Comparison of ENCODE assay signal across 11 cellular contexts in genomic region chr11:86676533-86677154, GRCh38. TPM values are rescaled to one million over a fixed set of nuclear protein-coding genes. Genes with fewer than 3 reads are reported as not detected.
DNase-seq lines count a peak whose midpoint lies in the region; ATAC-seq and TF ChIP-seq lines count a peak whose summit lies in the region.
"Had no signal": no experiment of that assay in that cellular context is flagged by ENCODE, and none has a peak within 500 bp of the region (broad histone marks: within the 10 kb centered on the region; RNA-seq: fewer than 3 reads in every experiment).

No MANE protein-coding gene starts in this region.

- no peak overlapping the region for H2BK5ac ChIP-seq in trophoblast cell (ENCODE audit: low read depth, low read length, poor library complexity)

- no peaks in the 10 kb centered on the region for H3K9me3 ChIP-seq in trophoblast cell (ENCODE audit: insufficient read depth, low read depth, low read length)
- H3K9me3 ChIP-seq: BLaER1 treated with 17β-estradiol and CSF1 and Interleukin-3, amounts not matched to agents 10 nM and 100 nM had no signal

- no peaks in the 10 kb centered on the region for H3K36me3 Mint-ChIP-seq in chondrocyte (ENCODE audit: low read depth)
- H3K36me3 Mint-ChIP-seq in activated T-cell treated with anti-CD3 and anti-CD28 coated beads, Interleukin-2, amount 50 U/mL, for 4 hours (ENCODE audit: insufficient read depth), result no peaks in the 10 kb centered on the region
- H3K36me3 Mint-ChIP-seq in activated CD8-positive, alpha-beta T cell treated with anti-CD3 and anti-CD28 coated beads for 36 hours (ENCODE audit: low read depth), result no peaks in the 10 kb centered on the region

- no peak overlapping the region for H2BK120ac ChIP-seq in trophoblast cell (ENCODE audit: insufficient read depth, low read length, poor library complexity)

- H3K9me3 Mint-ChIP-seq in chondrocyte (ENCODE audit: low read depth), result no peaks in the 10 kb centered on the region
- H3K9me3 Mint-ChIP-seq in activated T-cell treated with anti-CD3 and anti-CD28 coated beads, Interleukin-2, amount 50 U/mL, for 4 hours, result no peaks in the 10 kb centered on the region
- H3K9me3 Mint-ChIP-seq in activated CD8-positive, alpha-beta T cell treated with anti-CD3 and anti-CD28 coated beads for 36 hours, result no peaks in the 10 kb centered on the region

- H3K36me3 ChIP-seq in trophoblast cell (ENCODE audit: control insufficient read depth in 1 of 2, insufficient read depth in 2 of 2, low read length in 2 of 2), result no peaks in the 10 kb centered on the region
- H3K36me3 ChIP-seq: BLaER1 treated with 17β-estradiol and CSF1 and Interleukin-3, amounts not matched to agents 10 nM and 100 nM had no signal

- no peak overlapping the region for H2AK5ac ChIP-seq in trophoblast cell (ENCODE audit: low read length)

- H3K14ac ChIP-seq in trophoblast cell (ENCODE audit: low read length), result no peak overlapping the region

- H4K12ac ChIP-seq in trophoblast cell (ENCODE audit: low read depth, low read length), result no peak overlapping the region

- H3K4ac ChIP-seq in trophoblast cell (ENCODE audit: low read depth, low read length), result no peak overlapping the region

- POLR2A ChIA-PET in activated CD8-positive, alpha-beta T cell treated with anti-CD3 and anti-CD28 coated beads for 36 hours (lab: Charles Lee), result no interaction called here

- no peak overlapping the region for H3K18ac ChIP-seq in trophoblast cell (ENCODE audit: low read length)

- H3K27me3 ChIP-seq in trophoblast cell (ENCODE audit: insufficient read depth, low read length), result peaks cover 9% of the 10 kb centered on the region

- no peak overlapping the region for H3K4me3 Mint-ChIP-seq in chondrocyte (ENCODE audit: unreplicated experiment)
- H3K4me3 Mint-ChIP-seq in activated T-cell treated with anti-CD3 and anti-CD28 coated beads, Interleukin-2, amount 50 U/mL, for 4 hours, result no peak overlapping the region
- no peak overlapping the region for H3K4me3 Mint-ChIP-seq in activated CD8-positive, alpha-beta T cell treated with anti-CD3 and anti-CD28 coated beads for 36 hours

- no peak overlapping the region for H3K23ac ChIP-seq in trophoblast cell (ENCODE audit: low read length)

- H3K4me3 ChIP-seq in trophoblast cell (ENCODE audit: low read depth, low read length), result no peak overlapping the region
- H3K4me3 ChIP-seq: BLaER1 treated with 17β-estradiol and CSF1 and Interleukin-3, amounts not matched to agents 10 nM and 100 nM had no signal

- WGBS in trophoblast cell (ENCODE audit: extremely low coverage, insufficient coverage, insufficient read length), result no CpG with 5 or more reads among the region's 6 CpGs

- peak; percentile 9 to 22 for DNase-seq in NCI-H2081 (lab: John Stamatoyannopoulos, UW)
- DNase-seq in NCI-H2081 treated with DMSO at 0.1 percent for 48 hours (lab: John Stamatoyannopoulos, UW), result no peak
- DNase-seq in M059J (ENCODE audit: low read depth), result peak; percentile 38
- no peak for DNase-seq in chondrocyte (ENCODE audit: low spot score)
- peak; percentile 18 to 54 for DNase-seq in trophoblast cell
- no peak for DNase-seq in activated T-cell treated with anti-CD3 and anti-CD28 coated beads, Interleukin-2, amount 50 U/mL, for 4 hours
- DNase-seq in activated CD8-positive, alpha-beta T cell treated with anti-CD3 and anti-CD28 coated beads for 36 hours, result no peak
- DNase-seq: activated CD4-positive, alpha-beta T cell treated with anti-CD3 and anti-CD28 coated beads for 1 hour; stimulated activated CD4-positive, alpha-beta T cell treated with anti-CD3 and anti-CD28 coated beads, Interleukin-4, amount 100 ng/mL, for 24 hours had no signal

- H2AFZ ChIP-seq in trophoblast cell (ENCODE audit: insufficient read depth, low read length, poor library complexity), result no peak overlapping the region

- H3K27ac Mint-ChIP-seq in chondrocyte (ENCODE audit: unreplicated experiment), result no peak overlapping the region
- no peak overlapping the region for H3K27ac Mint-ChIP-seq in activated CD8-positive, alpha-beta T cell treated with anti-CD3 and anti-CD28 coated beads for 36 hours

- peaks cover 5% of the 10 kb centered on the region for H3K79me1 ChIP-seq in trophoblast cell (ENCODE audit: low read length)

- H3K9ac ChIP-seq in trophoblast cell (ENCODE audit: low read length), result no peak overlapping the region
- H3K9ac ChIP-seq: BLaER1 treated with 17β-estradiol and CSF1 and Interleukin-3, amounts not matched to agents 10 nM and 100 nM had no signal

- H2BK12ac ChIP-seq in trophoblast cell (ENCODE audit: low read length), result no peak overlapping the region

- peaks cover 44% of the 10 kb centered on the region for H3K4me1 Mint-ChIP-seq in chondrocyte (ENCODE audit: low read depth)
- peaks cover 5% of the 10 kb centered on the region for H3K4me1 Mint-ChIP-seq in activated T-cell treated with anti-CD3 and anti-CD28 coated beads, Interleukin-2, amount 50 U/mL, for 4 hours (ENCODE audit: low read depth)
- peaks cover 2% of the 10 kb centered on the region for H3K4me1 Mint-ChIP-seq in activated CD8-positive, alpha-beta T cell treated with anti-CD3 and anti-CD28 coated beads for 36 hours (ENCODE audit: low read depth)

- peak; percentile 61 for TF ChIP-seq CTCF in chondrocyte (IDR thresholded peaks at IDR 0.05)
- no peak for TF ChIP-seq CTCF in activated CD8-positive, alpha-beta T cell treated with anti-CD3 and anti-CD28 coated beads for 36 hours (IDR thresholded peaks at IDR 0.05)

- H3K4me1 ChIP-seq in trophoblast cell (ENCODE audit: control insufficient read depth in 1 of 2, insufficient read depth in 2 of 2, low read length in 2 of 2), result peaks cover 5 to 11% of the 10 kb centered on the region in 2 experiments

- H3K4me2 ChIP-seq in trophoblast cell (ENCODE audit: low read length), result no peak overlapping the region
- H3K4me2 ChIP-seq: BLaER1 treated with 17β-estradiol and CSF1 and Interleukin-3, amounts not matched to agents 10 nM and 100 nM had no signal

- CTCF ChIA-PET in activated CD8-positive, alpha-beta T cell treated with anti-CD3 and anti-CD28 coated beads for 36 hours (lab: Charles Lee), result interaction anchor here (0.6 to 1.3 kb wide), 5 partner anchors 10 to 220 kb away, joined by 3 to 4 read pairs (median 4); no protein-coding TSS in a partner anchor

- no peak overlapping the region for H4K8ac ChIP-seq in trophoblast cell (ENCODE audit: low read depth, low read length)

- intact Hi-C loops in activated CD8-positive, alpha-beta T cell treated with anti-CD3 and anti-CD28 coated beads for 36 hours (cut with micrococcal nuclease), result loop anchor here (10.0 kb wide), 1 partner anchor 222 kb away; no protein-coding TSS in a partner anchor

- H3K27me3 Mint-ChIP-seq in chondrocyte (ENCODE audit: low read depth), result no peaks in the 10 kb centered on the region
- peaks cover 2% of the 10 kb centered on the region for H3K27me3 Mint-ChIP-seq in activated T-cell treated with anti-CD3 and anti-CD28 coated beads, Interleukin-2, amount 50 U/mL, for 4 hours (ENCODE audit: low read depth)
- H3K27me3 Mint-ChIP-seq in activated CD8-positive, alpha-beta T cell treated with anti-CD3 and anti-CD28 coated beads for 36 hours, result peaks cover 6% of the 10 kb centered on the region

- peaks cover 1% of the 10 kb centered on the region for H3K79me2 ChIP-seq in trophoblast cell (ENCODE audit: control insufficient read depth, insufficient read depth, low read length, poor library complexity)

- H3K27ac ChIP-seq in trophoblast cell (ENCODE audit: low read depth, low read length), result no peak overlapping the region
- H3K27ac ChIP-seq: BLaER1 treated with 17β-estradiol and CSF1 and Interleukin-3, amounts not matched to agents 10 nM and 100 nM had no signal

- H4K91ac ChIP-seq in trophoblast cell (ENCODE audit: low read depth, low read length), result no peak overlapping the region

- ATAC-seq in activated T-cell treated with anti-CD3 and anti-CD28 coated beads, Interleukin-2, amount 50 U/mL, for 4 hours, result no peak
- no peak for ATAC-seq in HG03342 (IDR thresholded peaks at IDR 0.05; ENCODE audit: unreplicated experiment)
- no peak for ATAC-seq in activated CD8-positive, alpha-beta T cell treated with anti-CD3 and anti-CD28 coated beads for 36 hours

RNA-seq across cellular contexts. Expression of gene ME3, which starts 4.2 kb away (rescaled TPM):
- total RNA-seq in M059J (2014; rRNA removed; shearing (Covaris generic)), result 5.7 and 10.4 TPM in 2 replicates
- total RNA-seq in chondrocyte, result 10.8 to 14.6 TPM (median 14.2 TPM) in 3 replicates
- 2.0 and 2.3 TPM in 2 replicates for polyA plus RNA-seq in trophoblast cell (2013)
- 10 to 100 TPM in 1 of 3 donors, 1 to 10 TPM in 2; 5.3 to 10.3 (median 8.3) TPM for total RNA-seq in activated T-cell treated with anti-CD3 and anti-CD28 coated beads, Interleukin-2, amount 50 U/mL, for 4 hours
- 1 to 10 TPM; 5.0 to 6.2 TPM for total RNA-seq in activated CD8-positive, alpha-beta T cell treated with anti-CD3 and anti-CD28 coated beads for 36 hours

Comparison
In these comparisons a context has a peak if more than half of its experiments do, and no peak if none do; other contexts are left out.
1. DNase-seq: peak in NCI-H2081 (2 of 2), M059J (single experiment) and trophoblast cell (2 of 2); none in NCI-H2081 treated with DMSO at 0.1 percent for 48 hours (single experiment), chondrocyte (single experiment), activated T-cell treated with anti-CD3 and anti-CD28 coated beads, Interleukin-2, amount 50 U/mL, for 4 hours (single experiment) and activated CD8-positive, alpha-beta T cell treated with anti-CD3 and anti-CD28 coated beads for 36 hours (single experiment).